In the genomic region with DNA sequence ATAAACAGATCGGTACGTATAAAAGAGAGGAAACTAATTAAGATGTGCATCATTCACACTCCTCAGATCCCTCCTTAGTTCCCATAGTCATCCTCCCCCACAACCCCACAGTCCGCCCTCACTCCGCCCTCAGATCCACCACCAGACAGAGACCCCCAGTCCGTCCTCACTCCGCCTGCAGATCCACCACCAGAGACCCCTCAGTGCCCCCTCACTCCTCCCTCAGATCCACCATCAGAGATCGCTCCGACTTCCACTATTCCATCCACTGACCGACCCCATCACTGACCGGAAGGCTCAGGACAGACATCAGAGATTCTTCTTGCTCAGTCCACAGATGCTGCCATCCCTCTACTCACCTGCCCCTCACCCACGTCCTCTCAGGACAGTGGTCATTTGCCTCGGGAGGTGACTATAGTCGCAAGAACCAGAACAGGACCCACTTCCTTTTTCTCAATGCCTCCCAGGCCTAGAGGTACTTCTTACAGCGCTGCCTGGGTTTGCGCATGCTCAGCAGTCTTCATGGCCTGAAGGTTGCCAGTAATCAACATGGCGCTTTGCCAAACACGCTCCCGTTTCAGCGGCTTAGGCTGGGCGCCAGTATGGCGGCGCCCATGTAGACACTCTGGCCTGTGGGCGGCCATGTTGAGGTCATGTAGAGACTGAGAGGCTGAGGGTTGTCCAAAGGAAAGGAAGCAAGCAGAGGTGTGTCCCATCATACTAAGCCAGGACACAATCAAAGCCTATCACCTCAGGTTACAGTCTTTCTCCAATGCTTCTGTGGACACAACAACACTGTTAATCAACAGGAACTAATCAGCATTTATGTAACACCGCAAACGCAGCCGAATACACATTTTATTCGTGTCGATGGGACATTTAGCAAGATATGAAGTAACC, we compare ENCODE assay signal across 7 cellular contexts.
A peak's percentile ranks its signal among the peaks of the same experiment; 100 is the strongest.
DNase-seq lines count a peak whose midpoint lies in the region; ATAC-seq, FAIRE-seq and TF ChIP-seq lines count a peak whose summit lies in the region.

Gene ZNF484, minus strand, starts transcription at position 508 of the 900 bp plus-strand sequence. CDS start 3,009 bp downstream, outside the sequence.

- in situ Hi-C loops in astrocyte of the spinal cord (cut with HindIII; ENCODE audit: low sequenced_read_pairs): no loop called here

- H3K4me3 ChIP-seq in astrocyte of the spinal cord (ENCODE audit: low read depth, low read length) (peak within 1 kb of the TSS; percentile 84), retinal pigment epithelial cell (ENCODE audit: low read length) (peak within 1 kb of the TSS; percentile 67)

- TF ChIP-seq CTCF in astrocyte of the spinal cord (IDR thresholded peaks at IDR 0.05; ENCODE audit: low read depth, low read length) (no peak), retinal pigment epithelial cell (conservative IDR thresholded peaks at IDR 0.05; ENCODE audit: low read depth, low read length) (no peak)

- peak; percentile 98 for ATAC-seq in HG02981 (IDR thresholded peaks at IDR 0.05; ENCODE audit: unreplicated experiment)

- FAIRE-seq in GM18507 (lab: Jason Lieb, UNC): peak; percentile 99

- DNase-seq in GM18507 (ENCODE audit: extremely low spot score, insufficient read length, low read depth): peak; percentile 84
- peak; percentile 93 for DNase-seq in NCI-H2029 treated with DMSO at 0.1 percent for 48 hours (lab: John Stamatoyannopoulos, UW)
- DNase-seq in T-helper 9 cell: peak; percentile 94
- DNase-seq in astrocyte of the spinal cord (ENCODE audit: low read depth, low spot score): peak; percentile 98
- peak; percentile 62 to 97 (median 91) for DNase-seq in hypothalamus (lab: John Stamatoyannopoulos, UW)
- DNase-seq in retinal pigment epithelial cell (ENCODE audit: low read depth): peak; percentile 90

Comparison
In these comparisons a context has a peak if more than half of its experiments do, and no peak if none do; other contexts are left out.
1. Peak in every context shown above with its lines: DNase-seq, ATAC-seq and H3K4me3 ChIP-seq.